8 cellular contexts compared by ENCODE assay signal in genomic region chr18:23689031-23689615, GRCh38. TPM values are rescaled to one million over a fixed set of nuclear protein-coding genes. Genes with fewer than 3 reads are reported as not detected.
DNase-seq lines count a peak whose midpoint lies in the region; ATAC-seq and TF ChIP-seq lines count a peak whose summit lies in the region.

Gene LAMA3 (plus strand): TSS chr18:23689453. CDS start chr18:23689684, 231 bp downstream.

- no peaks in the 10 kb centered on the region for H3K27me3 ChIP-seq in WERI-Rb-1 (ENCODE audit: insufficient read depth, low read depth, severe bottlenecking)
- peaks cover 0 to 6% of the 10 kb centered on the region in 2 donors for H3K27me3 ChIP-seq in right lobe of liver

- ATAC-seq in right lobe of liver (peak; percentile 94 to 98 (median 96)), GM19395 (IDR thresholded peaks at IDR 0.05; ENCODE audit: unreplicated experiment) (no peak)
- peak; percentile 39 for ATAC-seq in stimulated activated memory B cell treated with anti-CD40 and anti-IgM and Interleukin-4, amounts not matched to agents 10 μg/mL and 1 μg/mL and 100 μg/mL, for 72 hours

- H3K9me3 ChIP-seq in WERI-Rb-1 (ENCODE audit: severe bottlenecking): no peaks in the 10 kb centered on the region
- H3K9me3 ChIP-seq in right lobe of liver: no peaks in the 10 kb centered on the region

- TF ChIP-seq CTCF in WERI-Rb-1 (IDR thresholded peaks at IDR 0.05; ENCODE audit: low read depth, low read length): peak; percentile 42
- peak in 2 of 4 donors; percentile 32 to 40 for TF ChIP-seq CTCF in right lobe of liver (IDR thresholded peaks at IDR 0.05)

- H3K9me3 Mint-ChIP-seq in dendritic cell treated with granulocyte-macrophage colony-stimulating factor and Interleukin-4, amounts not matched to agents 40 ng/mL and 50 ng/mL, for 4 days: no peaks in the 10 kb centered on the region
- H3K9me3 Mint-ChIP-seq in stimulated activated memory B cell treated with anti-CD40 and anti-IgM and Interleukin-4, amounts not matched to agents 10 μg/mL and 1 μg/mL and 100 μg/mL, for 72 hours: peaks cover 3% of the 10 kb centered on the region

- H3K4me1 ChIP-seq in right lobe of liver: peaks cover 0 to 17% (median 0%) of the 10 kb centered on the region in 4 donors

- H3K36me3 ChIP-seq in WERI-Rb-1 (no peaks in the 10 kb centered on the region), right lobe of liver (no peaks in the 10 kb centered on the region)

- 2% methylated on average over 8 of the region's 45 CpGs for WGBS in right lobe of liver (ENCODE audit: insufficient coverage, low coverage, low lambda C conversion rate, missing lambda C conversion rate)

- H3K4me3 Mint-ChIP-seq in dendritic cell treated with granulocyte-macrophage colony-stimulating factor and Interleukin-4, amounts not matched to agents 40 ng/mL and 50 ng/mL, for 4 days: peak within 1 kb of the TSS; percentile 48
- no peak within 1 kb of the TSS for H3K4me3 Mint-ChIP-seq in stimulated activated memory B cell treated with anti-CD40 and anti-IgM and Interleukin-4, amounts not matched to agents 10 μg/mL and 1 μg/mL and 100 μg/mL, for 72 hours

- DNase-seq in LHCN-M2 (ENCODE audit: low read depth) (peak; percentile 48), WERI-Rb-1 (peak; percentile 77), right lobe of liver (peak; percentile 64 to 78 (median 76)), hippocampal formation (lab: John Stamatoyannopoulos, UW) (no peak)

- no peaks in the 10 kb centered on the region for H3K36me3 Mint-ChIP-seq in dendritic cell treated with granulocyte-macrophage colony-stimulating factor and Interleukin-4, amounts not matched to agents 40 ng/mL and 50 ng/mL, for 4 days (ENCODE audit: low read depth)
- no peaks in the 10 kb centered on the region for H3K36me3 Mint-ChIP-seq in stimulated activated memory B cell treated with anti-CD40 and anti-IgM and Interleukin-4, amounts not matched to agents 10 μg/mL and 1 μg/mL and 100 μg/mL, for 72 hours

- peaks cover 61% of the 10 kb centered on the region for H3K27me3 Mint-ChIP-seq in dendritic cell treated with granulocyte-macrophage colony-stimulating factor and Interleukin-4, amounts not matched to agents 40 ng/mL and 50 ng/mL, for 4 days
- H3K27me3 Mint-ChIP-seq in stimulated activated memory B cell treated with anti-CD40 and anti-IgM and Interleukin-4, amounts not matched to agents 10 μg/mL and 1 μg/mL and 100 μg/mL, for 72 hours: peaks cover 74% of the 10 kb centered on the region

- intact Hi-C loops in dendritic cell treated with granulocyte-macrophage colony-stimulating factor and Interleukin-4, amounts not matched to agents 40 ng/mL and 50 ng/mL, for 4 days (cut with micrococcal nuclease): no loop called here
- intact Hi-C loops in right lobe of liver (cut with DNase I): no loop called here

- peaks cover 8% of the 10 kb centered on the region for H3K4me1 Mint-ChIP-seq in dendritic cell treated with granulocyte-macrophage colony-stimulating factor and Interleukin-4, amounts not matched to agents 40 ng/mL and 50 ng/mL, for 4 days (ENCODE audit: low read depth)
- H3K4me1 Mint-ChIP-seq in stimulated activated memory B cell treated with anti-CD40 and anti-IgM and Interleukin-4, amounts not matched to agents 10 μg/mL and 1 μg/mL and 100 μg/mL, for 72 hours: peaks cover 6% of the 10 kb centered on the region

- TF ChIP-seq POLR2A in right lobe of liver (IDR thresholded peaks at IDR 0.05): peak; percentile 18

- H3K4me3 ChIP-seq in GM08714 (ENCODE audit: low read length): peak within 1 kb of the TSS; percentile 56; the same call in 1 of the 2 replicates
- peak within 1 kb of the TSS; percentile 73 for H3K4me3 ChIP-seq in WERI-Rb-1 (ENCODE audit: low read depth, low read length)
- peak within 1 kb of the TSS; percentile 44 to 64 (median 49) for H3K4me3 ChIP-seq in right lobe of liver

- peak within 1 kb of the TSS; percentile 58 for H3K27ac ChIP-seq in WERI-Rb-1
- no peak within 1 kb of the TSS for H3K27ac ChIP-seq in right lobe of liver

- H3K27ac Mint-ChIP-seq in dendritic cell treated with granulocyte-macrophage colony-stimulating factor and Interleukin-4, amounts not matched to agents 40 ng/mL and 50 ng/mL, for 4 days: no peak within 1 kb of the TSS
- no peak within 1 kb of the TSS for H3K27ac Mint-ChIP-seq in stimulated activated memory B cell treated with anti-CD40 and anti-IgM and Interleukin-4, amounts not matched to agents 10 μg/mL and 1 μg/mL and 100 μg/mL, for 72 hours

RNA-seq across cellular contexts. Expression of gene LAMA3, which starts in this region (rescaled TPM):
- total RNA-seq in LHCN-M2 (2014; rRNA removed) (3.3 and 4.2 TPM in 2 replicates), right lobe of liver (1 to 10 TPM; 1.3 to 5.0 (median 3.0) TPM)
- 1.6 TPM for polyA plus RNA-seq in LHCN-M2 (2012)

Comparison
In these comparisons a context has a peak if more than half of its experiments do, and no peak if none do; other contexts are left out.
1. DNase-seq: peak in LHCN-M2 (single experiment), WERI-Rb-1 (single experiment) and right lobe of liver (3 of 3); none in hippocampal formation (0 of 2).
2. Peak in every context shown above with its lines, with median percentiles within 50 percentile points of each other: H3K4me3 ChIP-seq.